Comparison of ENCODE assay signal across 12 cellular contexts in the genomic region with DNA sequence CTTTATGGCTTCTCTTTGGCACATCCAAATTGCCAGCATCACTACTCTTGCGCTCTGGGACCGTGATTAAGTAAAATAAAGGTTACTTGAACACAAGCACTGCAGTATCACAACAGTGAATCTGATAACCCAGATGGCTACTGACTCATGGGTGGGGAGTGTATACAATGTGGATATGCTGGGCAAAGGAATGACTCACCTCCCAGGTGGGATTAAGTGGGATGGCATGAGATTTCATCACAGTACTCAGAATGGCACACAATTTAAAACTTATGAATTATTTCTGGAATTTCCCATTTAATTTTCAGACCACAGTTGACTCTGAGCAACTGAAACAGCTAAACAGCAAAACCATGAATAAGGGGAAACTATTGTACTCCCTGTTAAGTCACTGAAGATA. TPM values are rescaled to one million over a fixed set of nuclear protein-coding genes. Genes with fewer than 3 reads are reported as not detected.
DNase-seq lines count a peak whose midpoint lies in the region; ATAC-seq, FAIRE-seq and TF ChIP-seq lines count a peak whose summit lies in the region.
"Had no signal": no experiment of that assay in that cellular context is flagged by ENCODE, and none has a peak within 500 bp of the region (broad histone marks: within the 10 kb centered on the region; RNA-seq: fewer than 3 reads in every experiment).

No MANE protein-coding gene starts in this region.

- TF ChIP-seq CTCF in KMS-11 (conservative IDR thresholded peaks at IDR 0.05; ENCODE audit: low read depth, low read length) (no peak), astrocyte (IDR thresholded peaks at IDR 0.05; ENCODE audit: insufficient read depth, low read depth, low read length) (no peak), glutamatergic neuron (IDR thresholded peaks at IDR 0.05; ENCODE audit: partially characterized antibody, unreplicated experiment) (no peak)

- CTCF ChIA-PET in activated CD4-positive, alpha-beta T cell treated with anti-CD3 and anti-CD28 coated beads for 36 hours (lab: Charles Lee): interaction anchor here (0.6 to 2.5 kb wide), 6 partner anchors 11 to 1251 kb away, joined by 3 to 11 read pairs (median 4); no protein-coding TSS in a partner anchor
- CTCF ChIA-PET in activated CD4-positive, alpha-beta T cell treated with anti-CD3 and anti-CD28 coated beads, Interleukin-2, amount 10 ng/mL, durations not matched to agents 7 days and 5 days (lab: Charles Lee): interaction anchor here (0.5 kb wide), 1 partner anchor 38 kb away, joined by 6 read pairs; no protein-coding TSS in a partner anchor

- H3K4me3 Mint-ChIP-seq in activated CD4-positive, alpha-beta T cell treated with anti-CD3 and anti-CD28 coated beads for 36 hours: no peak overlapping the region
- H3K4me3 Mint-ChIP-seq in activated CD4-positive, alpha-beta T cell treated with anti-CD3 and anti-CD28 coated beads, Interleukin-2, amount 10 ng/mL, durations not matched to agents 7 days and 5 days: no peak overlapping the region
- H3K4me3 Mint-ChIP-seq in astrocyte (ENCODE audit: unreplicated experiment): no peak overlapping the region
- no peak overlapping the region for H3K4me3 Mint-ChIP-seq in glutamatergic neuron (ENCODE audit: unreplicated experiment)
- H3K4me3 Mint-ChIP-seq: activated CD8-positive, alpha-beta memory T cell treated with anti-CD3 and anti-CD28 coated beads, Interleukin-2, amount 10 ng/mL, durations not matched to agents 7 days and 5 days; GM23338 had no signal

- H3K4me2 ChIP-seq in KMS-11 (peak overlapping the region; percentile 39; the same call in 1 of the 2 replicates), astrocyte (ENCODE audit: low read length) (peak overlapping the region; percentile 17)
- H3K4me2 ChIP-seq: GM23338 had no signal

- DNase-seq in activated CD4-positive, alpha-beta T cell treated with anti-CD3 and anti-CD28 coated beads for 36 hours: peak; percentile 57
- DNase-seq in activated CD4-positive, alpha-beta T cell treated with anti-CD3 and anti-CD28 coated beads, Interleukin-2, amount 10 ng/mL, durations not matched to agents 7 days and 5 days: no peak
- DNase-seq in astrocyte (ENCODE audit: low read depth): peak; percentile 76
- peak; percentile 50 for DNase-seq in non-pigmented ciliary epithelial cell (ENCODE audit: low read depth)
- DNase-seq in NCI-H345 treated with DMSO at 0.1 percent for 48 hours (lab: John Stamatoyannopoulos, UW; ENCODE audit: unreplicated experiment): no peak
- DNase-seq in glutamatergic neuron: no peak
- no peak for DNase-seq in NCI-H128 (lab: John Stamatoyannopoulos, UW; ENCODE audit: unreplicated experiment)
- DNase-seq: activated CD8-positive, alpha-beta memory T cell treated with anti-CD3 and anti-CD28 coated beads, Interleukin-2, amount 10 ng/mL, durations not matched to agents 7 days and 5 days had no signal

- peaks cover 45% of the 10 kb centered on the region for H3K4me1 Mint-ChIP-seq in activated CD4-positive, alpha-beta T cell treated with anti-CD3 and anti-CD28 coated beads for 36 hours
- peaks cover 28% of the 10 kb centered on the region for H3K4me1 Mint-ChIP-seq in activated CD4-positive, alpha-beta T cell treated with anti-CD3 and anti-CD28 coated beads, Interleukin-2, amount 10 ng/mL, durations not matched to agents 7 days and 5 days
- H3K4me1 Mint-ChIP-seq in astrocyte (ENCODE audit: low read depth, unreplicated experiment): peaks cover 36% of the 10 kb centered on the region
- H3K4me1 Mint-ChIP-seq in glutamatergic neuron (ENCODE audit: low read depth, unreplicated experiment): peaks cover 4% of the 10 kb centered on the region

- peaks cover 43% of the 10 kb centered on the region for H3K36me3 Mint-ChIP-seq in activated CD4-positive, alpha-beta T cell treated with anti-CD3 and anti-CD28 coated beads for 36 hours (ENCODE audit: low read depth)
- H3K36me3 Mint-ChIP-seq in activated CD4-positive, alpha-beta T cell treated with anti-CD3 and anti-CD28 coated beads, Interleukin-2, amount 10 ng/mL, durations not matched to agents 7 days and 5 days (ENCODE audit: low read depth): peaks cover 32% of the 10 kb centered on the region
- peaks cover 11% of the 10 kb centered on the region for H3K36me3 Mint-ChIP-seq in astrocyte (ENCODE audit: low read depth, unreplicated experiment)
- H3K36me3 Mint-ChIP-seq in glutamatergic neuron (ENCODE audit: unreplicated experiment): no peaks in the 10 kb centered on the region

- H2AFZ ChIP-seq in KMS-11 (ENCODE audit: low read depth) (no peak overlapping the region), astrocyte (ENCODE audit: low read depth, low read length) (no peak overlapping the region)
- H2AFZ ChIP-seq: GM23338 had no signal

- peak overlapping the region; percentile 54; the same call in 1 of the 2 replicates for H3K27ac ChIP-seq in KMS-11
- peak overlapping the region; percentile 29 for H3K27ac ChIP-seq in astrocyte (ENCODE audit: low read depth, low read length)

- H3K9me3 ChIP-seq in astrocyte (ENCODE audit: insufficient read depth, low read depth, low read length): no peaks in the 10 kb centered on the region

- H3K27me3 ChIP-seq in KMS-11 (ENCODE audit: insufficient read depth, low read depth): no peaks in the 10 kb centered on the region
- H3K27me3 ChIP-seq in astrocyte (ENCODE audit: insufficient read depth, low read length): no peaks in the 10 kb centered on the region

- H4K20me1 ChIP-seq in KMS-11 (ENCODE audit: insufficient read depth): no peaks in the 10 kb centered on the region
- peaks cover under 1% of the 10 kb centered on the region for H4K20me1 ChIP-seq in astrocyte (ENCODE audit: insufficient read depth, low read length)

- no peak for FAIRE-seq in astrocyte (lab: Jason Lieb, UNC)
- FAIRE-seq: A204.1, GM12878 had no signal

- H3K36me3 ChIP-seq in KMS-11 (ENCODE audit: insufficient read depth) (0 out of 2 replicates have a peak, but pooled peaks cover 10% of the 10 kb centered on the region), astrocyte (ENCODE audit: insufficient read depth, low read length) (peaks cover 18% of the 10 kb centered on the region)

- H3K9ac ChIP-seq in KMS-11 (no peak overlapping the region), astrocyte (ENCODE audit: low read length) (no peak overlapping the region)

- POLR2A ChIA-PET in activated CD4-positive, alpha-beta T cell treated with anti-CD3 and anti-CD28 coated beads for 36 hours (lab: Charles Lee): no interaction called here
- POLR2A ChIA-PET in activated CD4-positive, alpha-beta T cell treated with anti-CD3 and anti-CD28 coated beads, Interleukin-2, amount 10 ng/mL, durations not matched to agents 7 days and 5 days (lab: Charles Lee): no interaction called here

- peak overlapping the region; percentile 51 for H3K27ac Mint-ChIP-seq in activated CD4-positive, alpha-beta T cell treated with anti-CD3 and anti-CD28 coated beads for 36 hours
- H3K27ac Mint-ChIP-seq in activated CD4-positive, alpha-beta T cell treated with anti-CD3 and anti-CD28 coated beads, Interleukin-2, amount 10 ng/mL, durations not matched to agents 7 days and 5 days: no peak overlapping the region
- peak overlapping the region; percentile 96 for H3K27ac Mint-ChIP-seq in astrocyte (ENCODE audit: unreplicated experiment)
- H3K27ac Mint-ChIP-seq in glutamatergic neuron (ENCODE audit: unreplicated experiment): no peak overlapping the region
- H3K27ac Mint-ChIP-seq: activated CD8-positive, alpha-beta memory T cell treated with anti-CD3 and anti-CD28 coated beads, Interleukin-2, amount 10 ng/mL, durations not matched to agents 7 days and 5 days; GM23338 had no signal

- intact Hi-C loops in activated CD4-positive, alpha-beta T cell treated with anti-CD3 and anti-CD28 coated beads for 36 hours (cut with DNase I, micrococcal nuclease): loop anchor here in 1 of 2 experiments (10.0 kb wide), 1 partner anchor 952 kb away; the partner anchor contains the start of gene POC5

- ATAC-seq in activated CD4-positive, alpha-beta T cell treated with anti-CD3 and anti-CD28 coated beads for 36 hours: peak; percentile 40
- ATAC-seq: activated CD8-positive, alpha-beta memory T cell treated with anti-CD3 and anti-CD28 coated beads, Interleukin-2, amount 10 ng/mL, durations not matched to agents 7 days and 5 days; GM12878; GM23338 had no signal

- H3K79me2 ChIP-seq in KMS-11 (ENCODE audit: insufficient read depth, low read depth) (peaks cover 61% of the 10 kb centered on the region), astrocyte (ENCODE audit: insufficient read depth, low read length) (peaks cover 51% of the 10 kb centered on the region)

- H3K4me1 ChIP-seq in KMS-11 (ENCODE audit: low read depth, poor library complexity, severe bottlenecking) (peaks cover 72% of the 10 kb centered on the region), astrocyte (ENCODE audit: insufficient read depth, low read length) (peaks cover 3% of the 10 kb centered on the region)

- no peak overlapping the region for H3K4me3 ChIP-seq in KMS-11 (IDR thresholded peaks at IDR 0.05; ENCODE audit: insufficient read depth, low read depth, low read length)
- no peak overlapping the region for H3K4me3 ChIP-seq in astrocyte (ENCODE audit: insufficient read depth, low read depth, low read length)
- H3K4me3 ChIP-seq: GM12878, GM23338 had no signal

- H3K9me3 Mint-ChIP-seq in activated CD4-positive, alpha-beta T cell treated with anti-CD3 and anti-CD28 coated beads for 36 hours (ENCODE audit: low read depth): no peaks in the 10 kb centered on the region
- H3K9me3 Mint-ChIP-seq in activated CD4-positive, alpha-beta T cell treated with anti-CD3 and anti-CD28 coated beads, Interleukin-2, amount 10 ng/mL, durations not matched to agents 7 days and 5 days: no peaks in the 10 kb centered on the region
- H3K9me3 Mint-ChIP-seq in astrocyte (ENCODE audit: unreplicated experiment) (no peaks in the 10 kb centered on the region), glutamatergic neuron (ENCODE audit: unreplicated experiment) (no peaks in the 10 kb centered on the region)
- H3K9me3 Mint-ChIP-seq: GM23338 had no signal

- H3K27me3 Mint-ChIP-seq in activated CD4-positive, alpha-beta T cell treated with anti-CD3 and anti-CD28 coated beads for 36 hours: no peaks in the 10 kb centered on the region
- H3K27me3 Mint-ChIP-seq in activated CD4-positive, alpha-beta T cell treated with anti-CD3 and anti-CD28 coated beads, Interleukin-2, amount 10 ng/mL, durations not matched to agents 7 days and 5 days: no peaks in the 10 kb centered on the region
- H3K27me3 Mint-ChIP-seq in astrocyte (ENCODE audit: low read depth, unreplicated experiment): no peaks in the 10 kb centered on the region
- no peaks in the 10 kb centered on the region for H3K27me3 Mint-ChIP-seq in glutamatergic neuron (ENCODE audit: unreplicated experiment)
- H3K27me3 Mint-ChIP-seq: activated CD8-positive, alpha-beta memory T cell treated with anti-CD3 and anti-CD28 coated beads, Interleukin-2, amount 10 ng/mL, durations not matched to agents 7 days and 5 days had no signal

RNA-seq across cellular contexts. Expression of gene GFM2, which starts 4.3 kb away (rescaled TPM):
- 10 to 100 TPM; 34.7 to 40.4 TPM for total RNA-seq in activated CD4-positive, alpha-beta T cell treated with anti-CD3 and anti-CD28 coated beads for 36 hours
- total RNA-seq in activated CD4-positive, alpha-beta T cell treated with anti-CD3 and anti-CD28 coated beads, Interleukin-2, amount 10 ng/mL, durations not matched to agents 7 days and 5 days: 10 to 100 TPM; 24.0 to 24.3 TPM
- 36.1 and 38.9 TPM in 2 replicates for total RNA-seq in astrocyte
- 44.8 TPM for total RNA-seq in glutamatergic neuron (ENCODE audit: unreplicated experiment)

RNA-seq across cellular contexts. Expression of gene NSA2, which starts 4.5 kb away (rescaled TPM):
- 100 to 1,000 TPM; 163 to 253 TPM for total RNA-seq in activated CD4-positive, alpha-beta T cell treated with anti-CD3 and anti-CD28 coated beads for 36 hours
- 100 to 1,000 TPM; 130 to 160 TPM for total RNA-seq in activated CD4-positive, alpha-beta T cell treated with anti-CD3 and anti-CD28 coated beads, Interleukin-2, amount 10 ng/mL, durations not matched to agents 7 days and 5 days
- total RNA-seq in astrocyte (38.5 and 44.0 TPM in 2 replicates), glutamatergic neuron (ENCODE audit: unreplicated experiment) (43.9 TPM)

Comparison
In these comparisons a context has a peak if more than half of its experiments do, and no peak if none do; other contexts are left out.
1. DNase-seq: peak in activated CD4-positive, alpha-beta T cell treated with anti-CD3 and anti-CD28 coated beads for 36 hours (single experiment), astrocyte (single experiment) and non-pigmented ciliary epithelial cell (single experiment); none in activated CD4-positive, alpha-beta T cell treated with anti-CD3 and anti-CD28 coated beads, Interleukin-2, amount 10 ng/mL, durations not matched to agents 7 days and 5 days (single experiment), NCI-H345 treated with DMSO at 0.1 percent for 48 hours (single experiment), glutamatergic neuron (single experiment) and NCI-H128 (single experiment).
2. H3K27ac Mint-ChIP-seq: peak in activated CD4-positive, alpha-beta T cell treated with anti-CD3 and anti-CD28 coated beads for 36 hours (single experiment) and astrocyte (single experiment); none in activated CD4-positive, alpha-beta T cell treated with anti-CD3 and anti-CD28 coated beads, Interleukin-2, amount 10 ng/mL, durations not matched to agents 7 days and 5 days (single experiment) and glutamatergic neuron (single experiment).